In the genomic region with DNA sequence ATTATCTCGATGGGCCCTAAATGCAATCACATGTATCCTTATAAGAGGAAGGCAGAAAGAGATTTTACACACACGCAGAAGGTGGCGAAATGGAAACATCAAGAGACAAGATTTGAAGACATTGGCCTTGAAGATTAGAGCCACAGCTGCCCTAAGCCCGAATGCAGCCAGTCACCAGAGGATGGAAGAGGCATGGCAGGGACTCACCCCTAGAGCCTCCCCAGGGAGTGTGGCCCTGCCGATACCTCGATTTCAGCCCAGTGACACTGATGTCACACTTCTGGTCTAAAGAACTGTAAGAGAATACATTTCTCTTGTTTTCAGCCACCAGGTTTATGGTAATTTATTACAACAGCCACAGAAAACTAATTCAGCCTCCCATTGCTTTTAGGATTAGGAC, we compare ENCODE assay signal across 16 cellular contexts. TPM values are rescaled to one million over a fixed set of nuclear protein-coding genes. Genes with fewer than 3 reads are reported as not detected.
DNase-seq lines count a peak whose midpoint lies in the region; ATAC-seq, FAIRE-seq and TF ChIP-seq lines count a peak whose summit lies in the region.
"Had no signal": no experiment of that assay in that cellular context is flagged by ENCODE, and none has a peak within 500 bp of the region (broad histone marks: within the 10 kb centered on the region; RNA-seq: fewer than 3 reads in every experiment).

No MANE protein-coding gene starts in this region.

- DNase-seq in D721Med (ENCODE audit: insufficient read length, low spot score) (no peak), T-helper 17 cell (no peak), HuH-7 (ENCODE audit: low spot score) (no peak), GM13977 (ENCODE audit: low spot score) (no peak), EL (no peak)
- DNase-seq: activated CD4-positive, alpha-beta T cell treated with anti-CD3 and anti-CD28 coated beads, Interleukin-2, amount 10 ng/mL, durations not matched to agents 24 days and 14 days; NCI-H2171 treated with DMSO at 0.1 percent for 48 hours; stimulated activated CD4-positive, alpha-beta T cell treated with anti-CD3 and anti-CD28 coated beads, Interleukin-4, amount 100 ng/mL, for 1 hour; stimulated activated naive CD4-positive, alpha-beta T cell; SW 1271 had no signal

- ATAC-seq in GM21360 (IDR thresholded peaks at IDR 0.05; ENCODE audit: unreplicated experiment) = peak; percentile 64
- ATAC-seq in HG03066 (IDR thresholded peaks at IDR 0.05; ENCODE audit: low read depth, unreplicated experiment) = peak; percentile 84
- ATAC-seq in T-helper 17 cell = no peak
- no peak for ATAC-seq in GM21528 (IDR thresholded peaks at IDR 0.05; ENCODE audit: low FRiP score, unreplicated experiment)
- ATAC-seq: Panc1 had no signal

- FAIRE-seq in D721Med (lab: Jason Lieb, UNC) = peak; percentile 94

- H3K27me3 Mint-ChIP-seq in T-helper 17 cell = no peaks in the 10 kb centered on the region
- H3K27me3 Mint-ChIP-seq: activated CD4-positive, alpha-beta T cell treated with anti-CD3 and anti-CD28 coated beads, Interleukin-2, amount 10 ng/mL, durations not matched to agents 24 days and 14 days had no signal

- TF ChIP-seq CTCF in D721Med (IDR thresholded peaks at IDR 0.05; ENCODE audit: insufficient read depth, missing control alignments) (no peak), GM13977 (IDR thresholded peaks at IDR 0.05; ENCODE audit: extremely low read depth, insufficient read depth, missing control alignments) (no peak)

- peak overlapping the region; percentile 92 for H3K27ac Mint-ChIP-seq in T-helper 17 cell
- H3K27ac Mint-ChIP-seq: activated CD4-positive, alpha-beta T cell treated with anti-CD3 and anti-CD28 coated beads, Interleukin-2, amount 10 ng/mL, durations not matched to agents 24 days and 14 days; activated T-helper 2 cell treated with anti-CD3 and anti-CD28 coated beads, Interferon-gamma antibody, Interleukin-2, Interleukin-4, amounts not matched to agents 10 μg/mL and 5 μg/mL and 100 μg/mL, durations not matched to agents 14 hours and 24 hours and 36 hours had no signal

- H3K4me3 Mint-ChIP-seq in T-helper 17 cell = peak overlapping the region; percentile 58
- H3K4me3 Mint-ChIP-seq: activated CD4-positive, alpha-beta T cell treated with anti-CD3 and anti-CD28 coated beads, Interleukin-2, amount 10 ng/mL, durations not matched to agents 24 days and 14 days had no signal

- H3K36me3 Mint-ChIP-seq in T-helper 17 cell (ENCODE audit: low read depth) = peaks cover 10% of the 10 kb centered on the region

- H3K4me1 Mint-ChIP-seq in T-helper 17 cell = peaks cover 71% of the 10 kb centered on the region

- no peaks in the 10 kb centered on the region for H3K9me3 ChIP-seq in T-helper 17 cell (ENCODE audit: control insufficient read depth, low read length, poor library complexity, severe bottlenecking)
- H3K9me3 ChIP-seq: right atrium auricular region had no signal

- in situ Hi-C loops in GM13977 (cut with MboI; ENCODE audit: low pct_unique_long_range_greater_than_20kb, low sequenced_read_pairs, unreplicated experiment) = no loop called here

RNA-seq across cellular contexts. Expression of a gene that starts 17.4 kb away (rescaled TPM):
- total RNA-seq in T-helper 17 cell = 100 to 1,000 TPM; 187 to 226 TPM

Comparison
In these comparisons a context has a peak if more than half of its experiments do, and no peak if none do; other contexts are left out.
1. ATAC-seq: peak in GM21360 (single experiment) and HG03066 (single experiment); none in T-helper 17 cell (single experiment) and GM21528 (single experiment).